1 cellular context compared by ENCODE assay signal in genomic region chr11:69293819-69294505, GRCh38.
A peak's percentile ranks its signal among the peaks of the same experiment; 100 is the strongest.
TF ChIP-seq lines count a peak whose summit lies in the region.

MYEOV (plus strand) TSS chr11:69294155; CDS start chr11:69295355, 1,200 bp downstream.

TF ChIP-seq in K562, 482 proteins besides CTCF, POLR2A, EP300 and RAD21 (continued from another document and continues in another):
- TF ChIP-seq, protein P1, sequence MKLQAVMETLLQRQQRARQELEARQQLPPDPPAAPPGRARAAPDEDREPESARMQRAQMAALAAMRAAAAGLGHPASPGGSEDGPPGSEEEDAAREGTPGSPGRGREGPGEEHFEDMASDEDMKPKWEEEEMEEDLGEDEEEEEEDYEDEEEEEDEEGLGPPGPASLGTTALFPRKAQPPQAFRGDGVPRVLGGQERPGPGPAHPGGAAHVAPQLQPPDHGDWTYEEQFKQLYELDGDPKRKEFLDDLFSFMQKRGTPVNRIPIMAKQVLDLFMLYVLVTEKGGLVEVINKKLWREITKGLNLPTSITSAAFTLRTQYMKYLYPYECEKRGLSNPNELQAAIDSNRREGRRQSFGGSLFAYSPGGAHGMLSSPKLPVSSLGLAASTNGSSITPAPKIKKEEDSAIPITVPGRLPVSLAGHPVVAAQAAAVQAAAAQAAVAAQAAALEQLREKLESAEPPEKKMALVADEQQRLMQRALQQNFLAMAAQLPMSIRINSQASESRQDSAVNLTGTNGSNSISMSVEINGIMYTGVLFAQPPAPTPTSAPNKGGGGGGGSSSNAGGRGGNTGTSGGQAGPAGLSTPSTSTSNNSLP (IDR thresholded peaks at IDR 0.05; ENCODE audit: borderline replicate concordance, low read depth, low read length), result no peak
- TF ChIP-seq ZNF511 (CRISPR knock-in tag; IDR thresholded peaks at IDR 0.05) (no peak), ZNF431 (CRISPR knock-in tag; IDR thresholded peaks at IDR 0.05) (no peak), POLR2B (IDR thresholded peaks at IDR 0.05; ENCODE audit: low read depth, partially characterized antibody) (peak; percentile 70), PREB (CRISPR knock-in tag; IDR thresholded peaks at IDR 0.05) (no peak), MAX (CRISPR knock-in tag; IDR thresholded peaks at IDR 0.05) (no peak), JUN (IDR thresholded peaks at IDR 0.05; ENCODE audit: borderline replicate concordance, low read depth, low read length) (no peak), JUN (CRISPR knock-in tag; IDR thresholded peaks at IDR 0.05; ENCODE audit: borderline replicate concordance) (no peak), CLOCK (CRISPR knock-in tag; IDR thresholded peaks at IDR 0.05; ENCODE audit: borderline replicate concordance) (no peak), SIN3B (IDR thresholded peaks at IDR 0.05; ENCODE audit: low read depth) (no peak), L3MBTL2 (IDR thresholded peaks at IDR 0.05) (peak; percentile 51), HDGF (IDR thresholded peaks at IDR 0.05) (0 out of 2 replicates have a peak, but pooled peaks have one; percentile 26), BHLHE40 (IDR thresholded peaks at IDR 0.05; ENCODE audit: low read length) (no peak), ZNF23 (CRISPR knock-in tag; IDR thresholded peaks at IDR 0.05) (no peak), MCM2 (IDR thresholded peaks at IDR 0.05; ENCODE audit: low read depth) (no peak), COPS2 (conservative IDR thresholded peaks at IDR 0.05) (no peak), SMC3 (conservative IDR thresholded peaks at IDR 0.05; ENCODE audit: insufficient read depth, low read depth, low read length) (0 out of 2 replicates have a peak, but pooled peaks have one; percentile 3), RBBP5 (IDR thresholded peaks at IDR 0.05; ENCODE audit: borderline replicate concordance, insufficient read depth, low read length, poor library complexity, severe bottlenecking) (peak; percentile 49), ZC3H4 (CRISPR knock-in tag; IDR thresholded peaks at IDR 0.05; ENCODE audit: borderline replicate concordance) (no peak; the same call in 1 of the 2 replicates), ZSCAN29 (IDR thresholded peaks at IDR 0.05) (no peak), CBFA2T2 (conservative IDR thresholded peaks at IDR 0.05) (0 out of 2 replicates have a peak, but pooled peaks have one; percentile 8), YY1 (IDR thresholded peaks at IDR 0.05; ENCODE audit: borderline replicate concordance in 1 of 3, control insufficient read depth in 1 of 3, extremely low read depth in 1 of 3, insufficient read depth in 3 of 3, insufficient read length in 1 of 3, insufficient replicate concordance in 2 of 3, low read depth in 1 of 3, low read length in 2 of 3) (peak in 2 of 3 experiments; percentile 11 to 54), ZNF311 (CRISPR knock-in tag; IDR thresholded peaks at IDR 0.05) (no peak), RBM39 (optimal IDR thresholded peaks at IDR 0.05; ENCODE audit: low read depth, low read length) (no peak), RNF2 (IDR thresholded peaks at IDR 0.05) (no peak), CREB3L1 (IDR thresholded peaks at IDR 0.05; ENCODE audit: borderline replicate concordance, low read depth) (no peak), EWSR1 (IDR thresholded peaks at IDR 0.05; ENCODE audit: borderline replicate concordance, low read depth, partially characterized antibody) (no peak), HNRNPL (IDR thresholded peaks at IDR 0.05; ENCODE audit: low read depth, low read length) (no peak), HNRNPH1 (optimal IDR thresholded peaks at IDR 0.05; ENCODE audit: low read depth, low read length) (no peak), ZBTB40 (IDR thresholded peaks at IDR 0.05) (peak; percentile 22; the same call in 1 of the 2 replicates), ZBTB40 (CRISPR knock-in tag; IDR thresholded peaks at IDR 0.05) (no peak), ZNF699 (CRISPR knock-in tag; IDR thresholded peaks at IDR 0.05; ENCODE audit: insufficient replicate concordance) (no peak), HDAC1 (IDR thresholded peaks at IDR 0.05) (peak in 1 of 2 experiments; percentile 42; a peak in 1 of 4 replicates)
- TF ChIP-seq, protein P2, sequence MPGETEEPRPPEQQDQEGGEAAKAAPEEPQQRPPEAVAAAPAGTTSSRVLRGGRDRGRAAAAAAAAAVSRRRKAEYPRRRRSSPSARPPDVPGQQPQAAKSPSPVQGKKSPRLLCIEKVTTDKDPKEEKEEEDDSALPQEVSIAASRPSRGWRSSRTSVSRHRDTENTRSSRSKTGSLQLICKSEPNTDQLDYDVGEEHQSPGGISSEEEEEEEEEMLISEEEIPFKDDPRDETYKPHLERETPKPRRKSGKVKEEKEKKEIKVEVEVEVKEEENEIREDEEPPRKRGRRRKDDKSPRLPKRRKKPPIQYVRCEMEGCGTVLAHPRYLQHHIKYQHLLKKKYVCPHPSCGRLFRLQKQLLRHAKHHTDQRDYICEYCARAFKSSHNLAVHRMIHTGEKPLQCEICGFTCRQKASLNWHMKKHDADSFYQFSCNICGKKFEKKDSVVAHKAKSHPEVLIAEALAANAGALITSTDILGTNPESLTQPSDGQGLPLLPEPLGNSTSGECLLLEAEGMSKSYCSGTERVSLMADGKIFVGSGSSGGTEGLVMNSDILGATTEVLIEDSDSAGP (CRISPR knock-in tag; IDR thresholded peaks at IDR 0.05), result no peak
- TF ChIP-seq, protein P3, sequence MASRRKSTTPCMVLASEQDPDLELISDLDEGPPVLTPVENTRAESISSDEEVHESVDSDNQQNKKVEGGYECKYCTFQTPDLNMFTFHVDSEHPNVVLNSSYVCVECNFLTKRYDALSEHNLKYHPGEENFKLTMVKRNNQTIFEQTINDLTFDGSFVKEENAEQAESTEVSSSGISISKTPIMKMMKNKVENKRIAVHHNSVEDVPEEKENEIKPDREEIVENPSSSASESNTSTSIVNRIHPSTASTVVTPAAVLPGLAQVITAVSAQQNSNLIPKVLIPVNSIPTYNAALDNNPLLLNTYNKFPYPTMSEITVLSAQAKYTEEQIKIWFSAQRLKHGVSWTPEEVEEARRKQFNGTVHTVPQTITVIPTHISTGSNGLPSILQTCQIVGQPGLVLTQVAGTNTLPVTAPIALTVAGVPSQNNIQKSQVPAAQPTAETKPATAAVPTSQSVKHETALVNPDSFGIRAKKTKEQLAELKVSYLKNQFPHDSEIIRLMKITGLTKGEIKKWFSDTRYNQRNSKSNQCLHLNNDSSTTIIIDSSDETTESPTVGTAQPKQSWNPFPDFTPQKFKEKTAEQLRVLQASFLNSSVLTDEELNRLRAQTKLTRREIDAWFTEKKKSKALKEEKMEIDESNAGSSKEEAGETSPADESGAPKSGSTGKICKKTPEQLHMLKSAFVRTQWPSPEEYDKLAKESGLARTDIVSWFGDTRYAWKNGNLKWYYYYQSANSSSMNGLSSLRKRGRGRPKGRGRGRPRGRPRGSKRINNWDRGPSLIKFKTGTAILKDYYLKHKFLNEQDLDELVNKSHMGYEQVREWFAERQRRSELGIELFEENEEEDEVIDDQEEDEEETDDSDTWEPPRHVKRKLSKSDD (conservative IDR thresholded peaks at IDR 0.05; ENCODE audit: low read length), result no peak
